ENCODE assay signal across 2 cellular contexts in the genomic region with DNA sequence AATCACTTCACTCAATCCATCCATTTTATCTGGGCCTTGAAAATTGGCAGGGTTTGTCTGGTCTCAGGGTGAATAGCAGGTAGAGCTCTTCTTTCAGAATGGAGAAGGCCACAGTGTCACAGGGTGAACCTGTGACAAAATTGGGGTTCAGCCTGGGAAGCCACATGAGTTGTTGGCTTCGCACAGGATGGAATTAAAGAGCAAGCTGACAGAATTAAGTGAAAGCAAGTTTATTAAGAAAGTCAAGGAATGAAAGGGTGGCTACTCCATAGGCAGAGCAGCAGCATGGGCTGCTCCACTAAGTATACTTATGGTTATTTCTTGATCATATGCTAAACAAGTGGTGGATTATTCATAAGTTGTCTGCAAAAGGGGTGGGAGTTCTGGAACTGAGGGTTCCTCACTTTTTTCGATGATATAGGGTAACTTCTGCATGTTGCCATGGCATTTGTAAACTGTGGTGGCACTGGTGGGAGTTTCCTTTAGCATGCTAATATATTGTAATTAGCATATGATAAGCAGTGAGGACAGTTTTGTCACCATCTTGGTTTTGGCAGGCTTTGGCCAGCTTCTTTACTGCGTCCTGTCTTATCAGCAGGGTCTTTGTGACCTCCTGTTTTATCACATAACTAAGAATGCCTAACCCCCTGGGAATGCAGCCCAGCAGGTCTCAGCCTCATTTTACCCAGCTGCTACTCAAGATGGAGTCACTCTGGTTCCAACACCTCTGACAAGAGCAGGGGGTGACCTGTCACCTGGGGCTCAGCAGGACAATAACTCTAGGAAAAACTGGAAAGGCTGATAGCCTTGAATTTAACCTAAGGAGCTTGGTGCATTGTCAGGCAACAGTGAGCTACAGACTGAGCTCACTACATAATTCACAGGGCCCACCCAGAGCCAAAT.
TF ChIP-seq lines count a peak whose summit lies in the region.

No MANE protein-coding gene starts in this region.

TF ChIP-seq in IMR-90, 13 proteins besides CTCF, POLR2A, EP300 and RAD21:
- TF ChIP-seq NFE2L2 (IDR thresholded peaks at IDR 0.05; ENCODE audit: low read depth, low read length) = no peak
- TF ChIP-seq SMC3 (IDR thresholded peaks at IDR 0.05; ENCODE audit: low read depth, low read length) = no peak
- TF ChIP-seq BHLHE40 (IDR thresholded peaks at IDR 0.05; ENCODE audit: low read depth, low read length) = no peak
- TF ChIP-seq CHD1 (IDR thresholded peaks at IDR 0.05; ENCODE audit: low read depth, low read length) = no peak
- TF ChIP-seq RFX5 (IDR thresholded peaks at IDR 0.05; ENCODE audit: low read depth, low read length) = no peak
- TF ChIP-seq MXI1 (IDR thresholded peaks at IDR 0.05; ENCODE audit: borderline replicate concordance, low read depth, low read length) = no peak
- no peak for TF ChIP-seq FOS (IDR thresholded peaks at IDR 0.05; ENCODE audit: low read depth, low read length)
- no peak for TF ChIP-seq RCOR1 (IDR thresholded peaks at IDR 0.05; ENCODE audit: insufficient replicate concordance, low read length)
- TF ChIP-seq MAZ (IDR thresholded peaks at IDR 0.05; ENCODE audit: borderline replicate concordance, low read depth, low read length) = no peak
- TF ChIP-seq, protein P1, sequence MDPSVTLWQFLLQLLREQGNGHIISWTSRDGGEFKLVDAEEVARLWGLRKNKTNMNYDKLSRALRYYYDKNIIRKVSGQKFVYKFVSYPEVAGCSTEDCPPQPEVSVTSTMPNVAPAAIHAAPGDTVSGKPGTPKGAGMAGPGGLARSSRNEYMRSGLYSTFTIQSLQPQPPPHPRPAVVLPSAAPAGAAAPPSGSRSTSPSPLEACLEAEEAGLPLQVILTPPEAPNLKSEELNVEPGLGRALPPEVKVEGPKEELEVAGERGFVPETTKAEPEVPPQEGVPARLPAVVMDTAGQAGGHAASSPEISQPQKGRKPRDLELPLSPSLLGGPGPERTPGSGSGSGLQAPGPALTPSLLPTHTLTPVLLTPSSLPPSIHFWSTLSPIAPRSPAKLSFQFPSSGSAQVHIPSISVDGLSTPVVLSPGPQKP (IDR thresholded peaks at IDR 0.05; ENCODE audit: borderline replicate concordance, low read depth, low read length) = no peak
- no peak for TF ChIP-seq CEBPB (IDR thresholded peaks at IDR 0.05; ENCODE audit: low read depth, low read length)
- no peak for TF ChIP-seq MAFK (IDR thresholded peaks at IDR 0.05; ENCODE audit: low read depth, low read length)
- TF ChIP-seq, protein P2, sequence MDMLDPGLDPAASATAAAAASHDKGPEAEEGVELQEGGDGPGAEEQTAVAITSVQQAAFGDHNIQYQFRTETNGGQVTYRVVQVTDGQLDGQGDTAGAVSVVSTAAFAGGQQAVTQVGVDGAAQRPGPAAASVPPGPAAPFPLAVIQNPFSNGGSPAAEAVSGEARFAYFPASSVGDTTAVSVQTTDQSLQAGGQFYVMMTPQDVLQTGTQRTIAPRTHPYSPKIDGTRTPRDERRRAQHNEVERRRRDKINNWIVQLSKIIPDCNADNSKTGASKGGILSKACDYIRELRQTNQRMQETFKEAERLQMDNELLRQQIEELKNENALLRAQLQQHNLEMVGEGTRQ (IDR thresholded peaks at IDR 0.05; ENCODE audit: low read depth, low read length) = no peak

TF ChIP-seq in K562, 482 proteins besides CTCF, POLR2A, EP300 and RAD21 (continues in another document):
- TF ChIP-seq, protein P3, sequence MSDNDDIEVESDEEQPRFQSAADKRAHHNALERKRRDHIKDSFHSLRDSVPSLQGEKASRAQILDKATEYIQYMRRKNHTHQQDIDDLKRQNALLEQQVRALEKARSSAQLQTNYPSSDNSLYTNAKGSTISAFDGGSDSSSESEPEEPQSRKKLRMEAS (CRISPR knock-in tag; IDR thresholded peaks at IDR 0.05) = no peak
- peak; percentile 79 for TF ChIP-seq PML (IDR thresholded peaks at IDR 0.05; ENCODE audit: low read length)
- no peak for TF ChIP-seq HNRNPUL1 (IDR thresholded peaks at IDR 0.05; ENCODE audit: low read length)
- peak; percentile 62; the same call in 1 of the 2 replicates for TF ChIP-seq DDX20 (tag; IDR thresholded peaks at IDR 0.05; ENCODE audit: low read depth)
- peak; percentile 93 for TF ChIP-seq PTBP1 (IDR thresholded peaks at IDR 0.05; ENCODE audit: low read depth, low read length)
- no peak for TF ChIP-seq SMAD1 (IDR thresholded peaks at IDR 0.05; ENCODE audit: low read depth, low read length, partially characterized antibody)
- no peak for TF ChIP-seq RB1 (IDR thresholded peaks at IDR 0.05; ENCODE audit: low read depth)
- TF ChIP-seq PTRF (tag; IDR thresholded peaks at IDR 0.05) = peak; percentile 64
- TF ChIP-seq GTF2E2 (tag; IDR thresholded peaks at IDR 0.05) = 0 out of 2 replicates have a peak, but pooled peaks have one; percentile 26
- 0 out of 2 replicates have a peak, but pooled peaks have one; percentile 52 for TF ChIP-seq TCFL5 (CRISPR knock-in tag; conservative IDR thresholded peaks at IDR 0.05)
- TF ChIP-seq, protein P4, sequence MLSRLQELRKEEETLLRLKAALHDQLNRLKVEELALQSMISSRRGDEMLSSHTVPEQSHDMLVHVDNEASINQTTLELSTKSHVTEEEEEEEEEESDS (CRISPR knock-in tag; IDR thresholded peaks at IDR 0.05) = peak; percentile 60
- no peak for TF ChIP-seq PHTF2 (CRISPR knock-in tag; IDR thresholded peaks at IDR 0.05)
- TF ChIP-seq, protein P5, sequence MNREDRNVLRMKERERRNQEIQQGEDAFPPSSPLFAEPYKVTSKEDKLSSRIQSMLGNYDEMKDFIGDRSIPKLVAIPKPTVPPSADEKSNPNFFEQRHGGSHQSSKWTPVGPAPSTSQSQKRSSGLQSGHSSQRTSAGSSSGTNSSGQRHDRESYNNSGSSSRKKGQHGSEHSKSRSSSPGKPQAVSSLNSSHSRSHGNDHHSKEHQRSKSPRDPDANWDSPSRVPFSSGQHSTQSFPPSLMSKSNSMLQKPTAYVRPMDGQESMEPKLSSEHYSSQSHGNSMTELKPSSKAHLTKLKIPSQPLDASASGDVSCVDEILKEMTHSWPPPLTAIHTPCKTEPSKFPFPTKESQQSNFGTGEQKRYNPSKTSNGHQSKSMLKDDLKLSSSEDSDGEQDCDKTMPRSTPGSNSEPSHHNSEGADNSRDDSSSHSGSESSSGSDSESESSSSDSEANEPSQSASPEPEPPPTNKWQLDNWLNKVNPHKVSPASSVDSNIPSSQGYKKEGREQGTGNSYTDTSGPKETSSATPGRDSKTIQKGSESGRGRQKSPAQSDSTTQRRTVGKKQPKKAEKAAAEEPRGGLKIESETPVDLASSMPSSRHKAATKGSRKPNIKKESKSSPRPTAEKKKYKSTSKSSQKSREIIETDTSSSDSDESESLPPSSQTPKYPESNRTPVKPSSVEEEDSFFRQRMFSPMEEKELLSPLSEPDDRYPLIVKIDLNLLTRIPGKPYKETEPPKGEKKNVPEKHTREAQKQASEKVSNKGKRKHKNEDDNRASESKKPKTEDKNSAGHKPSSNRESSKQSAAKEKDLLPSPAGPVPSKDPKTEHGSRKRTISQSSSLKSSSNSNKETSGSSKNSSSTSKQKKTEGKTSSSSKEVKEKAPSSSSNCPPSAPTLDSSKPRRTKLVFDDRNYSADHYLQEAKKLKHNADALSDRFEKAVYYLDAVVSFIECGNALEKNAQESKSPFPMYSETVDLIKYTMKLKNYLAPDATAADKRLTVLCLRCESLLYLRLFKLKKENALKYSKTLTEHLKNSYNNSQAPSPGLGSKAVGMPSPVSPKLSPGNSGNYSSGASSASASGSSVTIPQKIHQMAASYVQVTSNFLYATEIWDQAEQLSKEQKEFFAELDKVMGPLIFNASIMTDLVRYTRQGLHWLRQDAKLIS (CRISPR knock-in tag; IDR thresholded peaks at IDR 0.05) = no peak
- TF ChIP-seq ZKSCAN1 (IDR thresholded peaks at IDR 0.05; ENCODE audit: low read depth, low read length) = no peak
- TF ChIP-seq, protein P6, sequence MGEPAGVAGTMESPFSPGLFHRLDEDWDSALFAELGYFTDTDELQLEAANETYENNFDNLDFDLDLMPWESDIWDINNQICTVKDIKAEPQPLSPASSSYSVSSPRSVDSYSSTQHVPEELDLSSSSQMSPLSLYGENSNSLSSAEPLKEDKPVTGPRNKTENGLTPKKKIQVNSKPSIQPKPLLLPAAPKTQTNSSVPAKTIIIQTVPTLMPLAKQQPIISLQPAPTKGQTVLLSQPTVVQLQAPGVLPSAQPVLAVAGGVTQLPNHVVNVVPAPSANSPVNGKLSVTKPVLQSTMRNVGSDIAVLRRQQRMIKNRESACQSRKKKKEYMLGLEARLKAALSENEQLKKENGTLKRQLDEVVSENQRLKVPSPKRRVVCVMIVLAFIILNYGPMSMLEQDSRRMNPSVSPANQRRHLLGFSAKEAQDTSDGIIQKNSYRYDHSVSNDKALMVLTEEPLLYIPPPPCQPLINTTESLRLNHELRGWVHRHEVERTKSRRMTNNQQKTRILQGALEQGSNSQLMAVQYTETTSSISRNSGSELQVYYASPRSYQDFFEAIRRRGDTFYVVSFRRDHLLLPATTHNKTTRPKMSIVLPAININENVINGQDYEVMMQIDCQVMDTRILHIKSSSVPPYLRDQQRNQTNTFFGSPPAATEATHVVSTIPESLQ (CRISPR knock-in tag; IDR thresholded peaks at IDR 0.05) = no peak
- no peak for TF ChIP-seq NFRKB (IDR thresholded peaks at IDR 0.05; ENCODE audit: low read depth)
- peak; percentile 61; the same call in 1 of the 2 replicates for TF ChIP-seq ZNF311 (CRISPR knock-in tag; IDR thresholded peaks at IDR 0.05)
- no peak for TF ChIP-seq ZNF785 (CRISPR knock-in tag; IDR thresholded peaks at IDR 0.05)
- no peak for TF ChIP-seq TRIM24 (IDR thresholded peaks at IDR 0.05)
- TF ChIP-seq, protein P7, sequence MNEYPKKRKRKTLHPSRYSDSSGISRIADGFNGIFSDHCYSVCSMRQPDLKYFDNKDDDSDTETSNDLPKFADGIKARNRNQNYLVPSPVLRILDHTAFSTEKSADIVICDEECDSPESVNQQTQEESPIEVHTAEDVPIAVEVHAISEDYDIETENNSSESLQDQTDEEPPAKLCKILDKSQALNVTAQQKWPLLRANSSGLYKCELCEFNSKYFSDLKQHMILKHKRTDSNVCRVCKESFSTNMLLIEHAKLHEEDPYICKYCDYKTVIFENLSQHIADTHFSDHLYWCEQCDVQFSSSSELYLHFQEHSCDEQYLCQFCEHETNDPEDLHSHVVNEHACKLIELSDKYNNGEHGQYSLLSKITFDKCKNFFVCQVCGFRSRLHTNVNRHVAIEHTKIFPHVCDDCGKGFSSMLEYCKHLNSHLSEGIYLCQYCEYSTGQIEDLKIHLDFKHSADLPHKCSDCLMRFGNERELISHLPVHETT (CRISPR knock-in tag; conservative IDR thresholded peaks at IDR 0.05 in 1 of 2, IDR thresholded peaks at IDR 0.05 in 1 of 2) = peak in 1 of 2 experiments; percentile 74; a peak in 2 of 4 replicates
- TF ChIP-seq, protein P8, sequence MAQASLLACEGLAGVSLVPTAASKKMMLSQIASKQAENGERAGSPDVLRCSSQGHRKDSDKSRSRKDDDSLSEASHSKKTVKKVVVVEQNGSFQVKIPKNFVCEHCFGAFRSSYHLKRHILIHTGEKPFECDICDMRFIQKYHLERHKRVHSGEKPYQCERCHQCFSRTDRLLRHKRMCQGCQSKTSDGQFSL (CRISPR knock-in tag; IDR thresholded peaks at IDR 0.05) = no peak
- TF ChIP-seq, protein P8 (tag; IDR thresholded peaks at IDR 0.05) = 0 out of 4 replicates have a peak, but pooled peaks of 1 of the 2 experiments have one; percentile 79
- TF ChIP-seq, protein P9, sequence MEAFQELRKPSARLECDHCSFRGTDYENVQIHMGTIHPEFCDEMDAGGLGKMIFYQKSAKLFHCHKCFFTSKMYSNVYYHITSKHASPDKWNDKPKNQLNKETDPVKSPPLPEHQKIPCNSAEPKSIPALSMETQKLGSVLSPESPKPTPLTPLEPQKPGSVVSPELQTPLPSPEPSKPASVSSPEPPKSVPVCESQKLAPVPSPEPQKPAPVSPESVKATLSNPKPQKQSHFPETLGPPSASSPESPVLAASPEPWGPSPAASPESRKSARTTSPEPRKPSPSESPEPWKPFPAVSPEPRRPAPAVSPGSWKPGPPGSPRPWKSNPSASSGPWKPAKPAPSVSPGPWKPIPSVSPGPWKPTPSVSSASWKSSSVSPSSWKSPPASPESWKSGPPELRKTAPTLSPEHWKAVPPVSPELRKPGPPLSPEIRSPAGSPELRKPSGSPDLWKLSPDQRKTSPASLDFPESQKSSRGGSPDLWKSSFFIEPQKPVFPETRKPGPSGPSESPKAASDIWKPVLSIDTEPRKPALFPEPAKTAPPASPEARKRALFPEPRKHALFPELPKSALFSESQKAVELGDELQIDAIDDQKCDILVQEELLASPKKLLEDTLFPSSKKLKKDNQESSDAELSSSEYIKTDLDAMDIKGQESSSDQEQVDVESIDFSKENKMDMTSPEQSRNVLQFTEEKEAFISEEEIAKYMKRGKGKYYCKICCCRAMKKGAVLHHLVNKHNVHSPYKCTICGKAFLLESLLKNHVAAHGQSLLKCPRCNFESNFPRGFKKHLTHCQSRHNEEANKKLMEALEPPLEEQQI (IDR thresholded peaks at IDR 0.05) = no peak
- TF ChIP-seq, protein P10, sequence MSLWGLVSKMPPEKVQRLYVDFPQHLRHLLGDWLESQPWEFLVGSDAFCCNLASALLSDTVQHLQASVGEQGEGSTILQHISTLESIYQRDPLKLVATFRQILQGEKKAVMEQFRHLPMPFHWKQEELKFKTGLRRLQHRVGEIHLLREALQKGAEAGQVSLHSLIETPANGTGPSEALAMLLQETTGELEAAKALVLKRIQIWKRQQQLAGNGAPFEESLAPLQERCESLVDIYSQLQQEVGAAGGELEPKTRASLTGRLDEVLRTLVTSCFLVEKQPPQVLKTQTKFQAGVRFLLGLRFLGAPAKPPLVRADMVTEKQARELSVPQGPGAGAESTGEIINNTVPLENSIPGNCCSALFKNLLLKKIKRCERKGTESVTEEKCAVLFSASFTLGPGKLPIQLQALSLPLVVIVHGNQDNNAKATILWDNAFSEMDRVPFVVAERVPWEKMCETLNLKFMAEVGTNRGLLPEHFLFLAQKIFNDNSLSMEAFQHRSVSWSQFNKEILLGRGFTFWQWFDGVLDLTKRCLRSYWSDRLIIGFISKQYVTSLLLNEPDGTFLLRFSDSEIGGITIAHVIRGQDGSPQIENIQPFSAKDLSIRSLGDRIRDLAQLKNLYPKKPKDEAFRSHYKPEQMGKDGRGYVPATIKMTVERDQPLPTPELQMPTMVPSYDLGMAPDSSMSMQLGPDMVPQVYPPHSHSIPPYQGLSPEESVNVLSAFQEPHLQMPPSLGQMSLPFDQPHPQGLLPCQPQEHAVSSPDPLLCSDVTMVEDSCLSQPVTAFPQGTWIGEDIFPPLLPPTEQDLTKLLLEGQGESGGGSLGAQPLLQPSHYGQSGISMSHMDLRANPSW (CRISPR knock-in tag; IDR thresholded peaks at IDR 0.05) = no peak
- 0 out of 2 replicates have a peak, but pooled peaks have one; percentile 77 for TF ChIP-seq GTF2F1 (IDR thresholded peaks at IDR 0.05; ENCODE audit: low read depth, low read length)
- TF ChIP-seq ZKSCAN8 (CRISPR knock-in tag; IDR thresholded peaks at IDR 0.05) = peak; percentile 67; the same call in 1 of the 2 replicates
- TF ChIP-seq HCFC1 (IDR thresholded peaks at IDR 0.05; ENCODE audit: low read depth, low read length) = no peak
- TF ChIP-seq ZNF41 (CRISPR knock-in tag; conservative IDR thresholded peaks at IDR 0.05) = peak; percentile 49; the same call in 1 of the 2 replicates
- TF ChIP-seq, protein P11, sequence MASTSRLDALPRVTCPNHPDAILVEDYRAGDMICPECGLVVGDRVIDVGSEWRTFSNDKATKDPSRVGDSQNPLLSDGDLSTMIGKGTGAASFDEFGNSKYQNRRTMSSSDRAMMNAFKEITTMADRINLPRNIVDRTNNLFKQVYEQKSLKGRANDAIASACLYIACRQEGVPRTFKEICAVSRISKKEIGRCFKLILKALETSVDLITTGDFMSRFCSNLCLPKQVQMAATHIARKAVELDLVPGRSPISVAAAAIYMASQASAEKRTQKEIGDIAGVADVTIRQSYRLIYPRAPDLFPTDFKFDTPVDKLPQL (IDR thresholded peaks at IDR 0.05; ENCODE audit: extremely low read depth, insufficient read length) = peak; percentile 23
- TF ChIP-seq SNIP1 (IDR thresholded peaks at IDR 0.05; ENCODE audit: low read depth) = no peak
- TF ChIP-seq SLC30A9 (CRISPR knock-in tag; IDR thresholded peaks at IDR 0.05) = no peak
- TF ChIP-seq ZBTB17 (CRISPR knock-in tag; IDR thresholded peaks at IDR 0.05) = peak; percentile 26; the same call in 1 of the 2 replicates
- TF ChIP-seq PURB (CRISPR knock-in tag; IDR thresholded peaks at IDR 0.05; ENCODE audit: low read depth) = no peak
